In genomic region chr11:102928247-102928646, GRCh38 we compare ENCODE assay signal across 33 cellular contexts. TPM values are rescaled to one million over a fixed set of nuclear protein-coding genes. Genes with fewer than 3 reads are reported as not detected.
"Had no signal": no experiment of that assay in that cellular context is flagged by ENCODE, and none has a peak within 500 bp of the region (broad histone marks: within the 10 kb centered on the region; RNA-seq: fewer than 3 reads in every experiment).

No MANE protein-coding gene starts in this region.

- H3K27me3 ChIP-seq: adrenal gland, ascending aorta had no signal

- H3K4me1 ChIP-seq: ascending aorta had no signal

- H3K9me3 ChIP-seq: adrenal gland, ascending aorta had no signal

- DNase-seq: activated B cell treated with CpG ODN at 0.5 μM for 24 hours; activated CD4-positive, alpha-beta memory T cell treated with anti-CD3 and anti-CD28 coated beads for 36 hours; activated CD4-positive, alpha-beta T cell treated with anti-CD3 and anti-CD28 coated beads for 4 hours; activated CD4-positive, alpha-beta T cell treated with anti-CD3 and anti-CD28 coated beads, Interleukin-2, amount 10 ng/mL, durations not matched to agents 24 days and 14 days; activated CD4-positive, alpha-beta T cell treated with anti-CD3 and anti-CD28 coated beads, Interleukin-2, amount 50 U/mL, for 1 hour; activated CD4-positive, alpha-beta T cell treated with anti-CD3 and anti-CD28 coated beads, Interleukin-2, amount 50 U/mL, for 4 hours; activated CD4-positive, CD25-positive, alpha-beta regulatory T cell treated with anti-CD3 and anti-CD28 coated beads, Interleukin-2, amount 50 U/mL, for 72 hours; activated CD8-positive, alpha-beta memory T cell treated with anti-CD3 and anti-CD28 coated beads, Interleukin-2, amount 50 U/mL, for 4 hours; activated CD8-positive, alpha-beta T cell treated with anti-CD3 and anti-CD28 coated beads for 36 hours; activated effector memory CD4-positive, alpha-beta T cell treated with anti-CD3 and anti-CD28 coated beads, Interleukin-2, amount 50 U/mL, for 16 hours; activated gamma-delta T cell treated with Interleukin-2 at 50 U/mL for 16 hours; activated naive CD4-positive, alpha-beta T cell; activated naive CD4-positive, alpha-beta T cell treated with anti-CD3 and anti-CD28 coated beads for 36 hours; activated naive CD4-positive, alpha-beta T cell treated with anti-CD3 and anti-CD28 coated beads, Interleukin-2, amount 50 U/mL, for 16 hours; activated naive CD8-positive, alpha-beta T cell treated with anti-CD3 and anti-CD28 coated beads for 36 hours; activated T-cell treated with anti-CD3 and anti-CD28 coated beads for 4 hours; activated T-cell treated with anti-CD3 and anti-CD28 coated beads, Interleukin-2, amount 50 U/mL, for 1 hour; activated T-cell treated with anti-CD3 and anti-CD28 coated beads, Interleukin-2, amount 50 U/mL, for 4 hours; activated T-cell treated with anti-CD3 and anti-CD28 coated beads, Interleukin-2, amount 50 U/mL, for 72 hours; amniotic stem cell; central memory CD4-positive, alpha-beta T cell; T-helper 1 cell; T-helper 2 cell; T-helper 9 cell had no signal

- H3K27ac ChIP-seq: adrenal gland, ascending aorta, cardiac muscle cell, VCaP had no signal

- H3K36me3 ChIP-seq: adrenal gland, ascending aorta, cardiac muscle cell had no signal

- ATAC-seq: activated CD8-positive, alpha-beta T cell treated with anti-CD3 and anti-CD28 coated beads for 36 hours; activated naive CD4-positive, alpha-beta T cell treated with anti-CD3 and anti-CD28 coated beads, Interleukin-2, amount 50 U/mL, for 72 hours; activated T-cell treated with anti-CD3 and anti-CD28 coated beads, Interleukin-2, amount 50 U/mL, for 4 hours; activated T-cell treated with anti-CD3 and anti-CD28 coated beads, Interleukin-2, amount 50 U/mL, for 72 hours; activated T-helper 17 cell treated with anti-CD3 and anti-CD28 coated beads, Interleukin-2, amount 50 U/mL, for 72 hours had no signal

- H3K4me3 ChIP-seq: adrenal gland, ascending aorta, cardiac muscle cell had no signal

RNA-seq across cellular contexts. Expression of gene MMP13, which starts 27.3 kb away (rescaled TPM):
- total RNA-seq: activated B cell treated with CpG ODN at 0.5 μM for 24 hours; activated CD4-positive, alpha-beta memory T cell treated with anti-CD3 and anti-CD28 coated beads for 36 hours; activated CD4-positive, alpha-beta T cell treated with anti-CD3 and anti-CD28 coated beads, Interleukin-2, amount 10 ng/mL, durations not matched to agents 24 days and 14 days; activated CD8-positive, alpha-beta memory T cell treated with anti-CD3 and anti-CD28 coated beads for 36 hours; activated CD8-positive, alpha-beta T cell treated with anti-CD3 and anti-CD28 coated beads for 36 hours; activated naive CD4-positive, alpha-beta T cell treated with anti-CD3 and anti-CD28 coated beads for 36 hours; activated naive CD8-positive, alpha-beta T cell treated with anti-CD3 and anti-CD28 coated beads for 36 hours; activated T-cell treated with anti-CD3 and anti-CD28 coated beads, Interleukin-2, amount 50 U/mL, for 4 hours; activated T-cell treated with anti-CD3 and anti-CD28 coated beads, Interleukin-2, amount 50 U/mL, for 72 hours; activated T-helper 1 cell treated with anti-CD3 and anti-CD28 coated beads, Interleukin-12 subunit alpha, Interleukin-12 subunit beta, Interleukin-2, Interleukin-4 antibody, amounts not matched to agents 30 ng/mL and 10 ng/mL and 1 ng/mL, durations not matched to agents 14 hours and 24 hours and 36 hours; activated T-helper 17 cell treated with anti-CD3 and anti-CD28 coated beads, Interleukin-2, amount 50 U/mL, for 72 hours; adrenal gland; ascending aorta; bronchial epithelial cell; cardiac muscle cell had no signal
- polyA plus RNA-seq: adrenal gland, cardiac muscle cell had no signal

RNA-seq across cellular contexts. Expression of gene MMP12, which starts 53.5 kb away (rescaled TPM):
- total RNA-seq: activated B cell treated with CpG ODN at 0.5 μM for 24 hours; activated CD4-positive, alpha-beta memory T cell treated with anti-CD3 and anti-CD28 coated beads for 36 hours; activated CD4-positive, alpha-beta T cell treated with anti-CD3 and anti-CD28 coated beads, Interleukin-2, amount 10 ng/mL, durations not matched to agents 24 days and 14 days; activated CD8-positive, alpha-beta memory T cell treated with anti-CD3 and anti-CD28 coated beads for 36 hours; activated CD8-positive, alpha-beta T cell treated with anti-CD3 and anti-CD28 coated beads for 36 hours; activated naive CD4-positive, alpha-beta T cell treated with anti-CD3 and anti-CD28 coated beads for 36 hours; activated naive CD4-positive, alpha-beta T cell treated with anti-CD3 and anti-CD28 coated beads, Interleukin-2, amount 50 U/mL, for 72 hours; activated naive CD8-positive, alpha-beta T cell treated with anti-CD3 and anti-CD28 coated beads for 36 hours; activated T-cell treated with anti-CD3 and anti-CD28 coated beads, Interleukin-2, amount 50 U/mL, for 4 hours; activated T-cell treated with anti-CD3 and anti-CD28 coated beads, Interleukin-2, amount 50 U/mL, for 72 hours; adrenal gland; ascending aorta; bronchial epithelial cell; cardiac muscle cell had no signal
- polyA plus RNA-seq: adrenal gland, cardiac muscle cell had no signal
